In the genomic region with DNA sequence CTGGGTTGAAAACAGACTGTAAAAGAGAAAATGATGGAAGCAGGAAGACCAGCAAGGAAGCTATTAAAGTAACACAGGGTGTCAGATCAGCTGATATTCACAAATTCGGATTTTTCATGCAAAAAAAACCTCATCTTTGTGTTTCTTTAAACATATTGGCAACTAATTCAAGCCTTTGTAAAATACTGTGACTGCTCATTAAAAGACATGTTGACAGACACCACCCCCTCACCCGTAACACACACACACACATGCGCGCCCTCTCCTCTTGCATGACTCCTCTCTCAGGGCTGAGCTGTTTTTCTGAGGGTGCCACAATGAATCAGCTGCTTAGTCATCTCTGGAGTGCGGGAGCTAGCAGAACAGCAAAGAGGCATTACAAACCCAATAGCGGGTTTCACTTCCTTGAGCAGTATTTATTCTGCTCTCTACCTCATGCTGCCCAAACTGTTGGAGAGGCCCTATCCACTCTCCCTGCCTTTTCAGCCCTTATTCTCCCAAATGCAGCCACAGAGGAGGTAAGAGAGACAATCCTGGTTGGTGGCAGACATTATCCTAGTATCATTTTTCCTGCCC, we compare ENCODE assay signal across 8 cellular contexts. TPM values are rescaled to one million over a fixed set of nuclear protein-coding genes. Genes with fewer than 3 reads are reported as not detected.
DNase-seq lines count a peak whose midpoint lies in the region; TF ChIP-seq lines count a peak whose summit lies in the region.

No MANE protein-coding gene starts in this region.

- H3K56ac ChIP-seq in H9 (ENCODE audit: insufficient read length, low read depth, low read length), result no peak overlapping the region

- H3K27ac Mint-ChIP-seq in H9, result peak overlapping the region in 2 of 3 experiments; percentile 13 to 18; a peak in 1 of 7 replicates

- no peaks in the 10 kb centered on the region for H3K9me3 Mint-ChIP-seq in H9

- no peak overlapping the region for H3K9ac ChIP-seq in H9 (ENCODE audit: extremely low read depth, insufficient read length, low read length)
- H3K9ac ChIP-seq in MM.1S (ENCODE audit: low read length), result peak overlapping the region; percentile 7; the same call in 1 of the 2 replicates

- no peak overlapping the region for H2BK15ac ChIP-seq in H9 (ENCODE audit: low read depth, low read length)

- no CpG with 5 or more reads among the region's 6 CpGs for WGBS in H9 (ENCODE audit: extremely low coverage, insufficient read length, low lambda C conversion rate)

- peaks cover 2% of the 10 kb centered on the region; the same call in 1 of the 2 replicates for H3K27me3 Mint-ChIP-seq in H9 (ENCODE audit: low read depth)

- H3T11ph ChIP-seq in H9 (ENCODE audit: low read length), result no peak overlapping the region

- no peaks in the 10 kb centered on the region for H3K4me1 ChIP-seq in H9 (ENCODE audit: insufficient read depth, low read length)
- peaks cover 25% of the 10 kb centered on the region for H3K4me1 ChIP-seq in MM.1S (ENCODE audit: low read length)

- no peaks in the 10 kb centered on the region for H3K36me3 ChIP-seq in MM.1S (replicated peaks; ENCODE audit: insufficient read depth, low read length)

- no peak overlapping the region for H3K14ac ChIP-seq in H9 (ENCODE audit: insufficient read depth, low read length)

- no peak overlapping the region for H3K4me3 Mint-ChIP-seq in H9

- no peaks in the 10 kb centered on the region for H3K79me1 ChIP-seq in H9 (ENCODE audit: insufficient read depth, low read depth, low read length, poor library complexity, severe bottlenecking)

- peaks cover 16 to 24% of the 10 kb centered on the region in 2 experiments for H3K4me1 Mint-ChIP-seq in H9

- H4K5ac ChIP-seq in H9 (ENCODE audit: insufficient read length, low read depth, low read length), result no peak overlapping the region

- H3F3A ChIP-seq in MM.1S (ENCODE audit: insufficient read depth, low read length), result peaks cover 14% of the 10 kb centered on the region

- H4K20me1 ChIP-seq in H9 (ENCODE audit: control insufficient read depth, insufficient read depth, insufficient read length) (no peaks in the 10 kb centered on the region), MM.1S (ENCODE audit: insufficient read depth, low read length) (no peaks in the 10 kb centered on the region)

- H3K4me3 ChIP-seq in GM12864 (ENCODE audit: low read depth, low read length) (no peak overlapping the region), MM.1S (ENCODE audit: low read length) (peak overlapping the region; percentile 15; the same call in 1 of the 2 replicates)

- no peaks in the 10 kb centered on the region for H3K27me3 ChIP-seq in H9 (ENCODE audit: insufficient read depth, low read length)
- no peaks in the 10 kb centered on the region for H3K27me3 ChIP-seq in MM.1S (replicated peaks; ENCODE audit: insufficient read depth, low read length)

- DNase-seq in GM12864 (ENCODE audit: low read depth) (peak; percentile 96), H9 (peak; percentile 43), MM.1S (peak; percentile 89), T-helper 2 cell (peak in 4 of 5 experiments; percentile 29 to 100 (median 55)), islet precursor cell (peak; percentile 95), middle frontal gyrus (ENCODE audit: extremely low spot score, low spot score) (no peak)
- peak; percentile 84 for DNase-seq in stimulated activated CD4-positive, alpha-beta T cell treated with anti-CD3 and anti-CD28 coated beads, Interleukin-2, amount 100 ng/mL, for 4 hours (ENCODE audit: low read depth)

- no peak overlapping the region for H3K18ac ChIP-seq in H9 (ENCODE audit: insufficient read length, low read depth, low read length)

- H3K9me3 ChIP-seq in H9 (ENCODE audit: control insufficient read depth, low read depth, low read length) (no peaks in the 10 kb centered on the region), MM.1S (replicated peaks; ENCODE audit: insufficient read depth, low read length) (no peaks in the 10 kb centered on the region)

- no peaks in the 10 kb centered on the region for H3K23me2 ChIP-seq in H9 (ENCODE audit: insufficient read length, low read depth, low read length, poor library complexity, severe bottlenecking)

- H4K91ac ChIP-seq in H9 (ENCODE audit: insufficient read length, low read depth, low read length), result no peak overlapping the region

- H3K23ac ChIP-seq in H9 (ENCODE audit: insufficient read length, low read depth, low read length), result no peak overlapping the region

- no peak overlapping the region for H2BK12ac ChIP-seq in H9 (ENCODE audit: insufficient read length, low read depth, low read length)

- H2BK5ac ChIP-seq in H9 (ENCODE audit: insufficient read length, low read length), result no peak overlapping the region

- no peaks in the 10 kb centered on the region for H3K36me3 Mint-ChIP-seq in H9 (ENCODE audit: insufficient read depth in 1 of 3, low read depth in 3 of 3)

- no peak overlapping the region for H4K8ac ChIP-seq in H9 (replicated peaks; ENCODE audit: insufficient read length, low read depth, low read length)

- H3K79me2 ChIP-seq in H9 (ENCODE audit: insufficient read depth, low read length) (no peaks in the 10 kb centered on the region), MM.1S (ENCODE audit: low read length) (no peaks in the 10 kb centered on the region)

- H3K4me2 ChIP-seq in H9 (ENCODE audit: insufficient read depth, insufficient read length, low read length) (no peak overlapping the region), MM.1S (ENCODE audit: low read depth, low read length) (peak overlapping the region; percentile 55)

- no peaks in the 10 kb centered on the region for H3K9me2 ChIP-seq in MM.1S (replicated peaks; ENCODE audit: insufficient read depth, low read length)

- H2AFZ ChIP-seq in H9 (ENCODE audit: low read length) (no peak overlapping the region), MM.1S (ENCODE audit: low read length) (peak overlapping the region; percentile 11; the same call in 1 of the 2 replicates)

- H2AK5ac ChIP-seq in H9 (ENCODE audit: insufficient read length, low read length), result no peak overlapping the region

- no peak overlapping the region for H3K27ac ChIP-seq in H9 (ENCODE audit: insufficient read length, low read depth, low read length)
- H3K27ac ChIP-seq in MM.1S (ENCODE audit: low read length), result peak overlapping the region; percentile 54; the same call in 1 of the 2 replicates
- H3K27ac ChIP-seq in angular gyrus (ENCODE audit: low read depth, low read length), result peak overlapping the region; percentile 22

- TF ChIP-seq CTCF in GM12864 (IDR thresholded peaks at IDR 0.05; ENCODE audit: low read depth, low read length, missing control alignments), result no peak
- TF ChIP-seq CTCF in H9 (conservative IDR thresholded peaks at IDR 0.05), result no peak
- TF ChIP-seq CTCF in MM.1S (IDR thresholded peaks at IDR 0.05; ENCODE audit: low read length), result no peak

- H2BK120ac ChIP-seq in H9 (ENCODE audit: low read depth, low read length, poor library complexity, severe bottlenecking), result no peak overlapping the region

- no peak overlapping the region for H3K4ac ChIP-seq in H9 (ENCODE audit: low read depth, low read length)

- no peak overlapping the region for H2BK20ac ChIP-seq in H9 (ENCODE audit: low read depth, low read length, poor library complexity, severe bottlenecking)

RNA-seq across cellular contexts. Expression of a gene that starts 35.8 kb away (rescaled TPM):
- total RNA-seq in H9 (2021), result 4.6 and 5.4 TPM in 2 replicates
